In the genomic region with DNA sequence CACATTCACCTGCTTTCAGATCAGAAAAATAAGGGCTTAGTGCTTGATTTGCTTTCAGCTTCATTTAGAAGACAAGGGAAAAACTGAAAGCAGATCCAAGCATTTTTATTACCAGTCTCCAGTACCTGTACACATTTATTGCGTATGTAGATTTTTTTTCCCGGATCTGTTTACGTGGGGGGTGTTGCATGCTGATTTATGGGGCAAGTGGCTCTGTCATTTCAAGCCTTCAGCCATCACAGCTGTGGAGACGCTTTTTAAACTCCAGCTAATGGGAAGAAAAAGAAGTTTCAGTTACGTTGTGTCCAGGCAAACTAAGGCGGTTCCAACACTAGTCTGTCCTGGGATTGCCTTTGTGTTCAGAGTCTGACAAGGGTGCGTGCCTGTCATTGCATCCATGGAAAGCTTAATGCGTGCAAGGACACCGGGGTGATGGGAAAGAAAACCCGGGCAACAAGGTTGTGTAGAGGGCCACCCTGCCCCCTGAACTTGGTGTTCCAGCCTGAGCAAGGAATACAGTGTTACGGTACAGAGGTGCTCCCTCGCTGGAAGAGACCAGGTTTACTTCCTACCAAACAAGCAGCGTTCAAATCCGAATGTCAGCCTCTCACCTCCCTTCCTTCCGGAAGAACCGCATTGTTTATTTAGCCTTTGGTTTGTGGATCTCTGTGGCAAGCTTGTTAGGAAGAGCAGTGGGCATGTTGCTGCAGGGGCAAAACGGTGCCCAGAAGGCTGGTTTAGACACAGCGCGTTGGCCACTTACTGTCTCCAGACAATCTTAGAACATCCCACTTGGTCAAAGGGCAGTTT, we compare ENCODE assay signal across 29 cellular contexts.
DNase-seq lines count a peak whose midpoint lies in the region; ATAC-seq and TF ChIP-seq lines count a peak whose summit lies in the region.
"Had no signal": no experiment of that assay in that cellular context is flagged by ENCODE, and none has a peak within 500 bp of the region (broad histone marks: within the 10 kb centered on the region; RNA-seq: fewer than 3 reads in every experiment).

No MANE protein-coding gene starts in this region.

- H3K4me1 ChIP-seq in RWPE2 (ENCODE audit: insufficient read depth, poor library complexity, severe bottlenecking): no peaks in the 10 kb centered on the region
- no peaks in the 10 kb centered on the region for H3K4me1 ChIP-seq in prostate gland (replicated peaks)
- H3K4me1 ChIP-seq: left ventricle myocardium inferior, suprapubic skin had no signal

- no peaks in the 10 kb centered on the region for H3K36me3 Mint-ChIP-seq in activated CD4-positive, alpha-beta T cell treated with anti-CD3 and anti-CD28 coated beads, Interleukin-2, amount 10 ng/mL, durations not matched to agents 7 days and 5 days (ENCODE audit: low read depth)
- no peaks in the 10 kb centered on the region for H3K36me3 Mint-ChIP-seq in activated naive CD8-positive, alpha-beta T cell treated with anti-CD3 and anti-CD28 coated beads for 36 hours
- H3K36me3 Mint-ChIP-seq: activated naive CD4-positive, alpha-beta T cell treated with anti-CD3 and anti-CD28 coated beads, Interleukin-2, amount 50 U/mL, for 24 hours; CD4-positive, CD25-positive, alpha-beta regulatory T cell had no signal

- H3K27me3 Mint-ChIP-seq in activated CD4-positive, alpha-beta T cell treated with anti-CD3 and anti-CD28 coated beads, Interleukin-2, amount 10 ng/mL, durations not matched to agents 7 days and 5 days: no peaks in the 10 kb centered on the region
- no peaks in the 10 kb centered on the region for H3K27me3 Mint-ChIP-seq in activated naive CD8-positive, alpha-beta T cell treated with anti-CD3 and anti-CD28 coated beads for 36 hours
- H3K27me3 Mint-ChIP-seq: activated naive CD4-positive, alpha-beta T cell treated with anti-CD3 and anti-CD28 coated beads, Interleukin-2, amount 50 U/mL, for 24 hours; CD4-positive, CD25-positive, alpha-beta regulatory T cell had no signal

- H3K4me3 Mint-ChIP-seq in activated CD4-positive, alpha-beta T cell treated with anti-CD3 and anti-CD28 coated beads, Interleukin-2, amount 10 ng/mL, durations not matched to agents 7 days and 5 days: no peak overlapping the region
- no peak overlapping the region for H3K4me3 Mint-ChIP-seq in activated naive CD8-positive, alpha-beta T cell treated with anti-CD3 and anti-CD28 coated beads for 36 hours
- H3K4me3 Mint-ChIP-seq: activated naive CD4-positive, alpha-beta T cell treated with anti-CD3 and anti-CD28 coated beads, Interleukin-2, amount 50 U/mL, for 24 hours; CD4-positive, CD25-positive, alpha-beta regulatory T cell had no signal

- ATAC-seq in RWPE2 (ENCODE audit: low read depth) (peak; percentile 48; the same call in 2 of the 3 replicates), left colon (peak; percentile 88), HG02571 (IDR thresholded peaks at IDR 0.05; ENCODE audit: unreplicated experiment) (no peak)

- H3K27ac Mint-ChIP-seq in activated CD4-positive, alpha-beta T cell treated with anti-CD3 and anti-CD28 coated beads, Interleukin-2, amount 10 ng/mL, durations not matched to agents 7 days and 5 days: no peak overlapping the region
- H3K27ac Mint-ChIP-seq in activated naive CD8-positive, alpha-beta T cell treated with anti-CD3 and anti-CD28 coated beads for 36 hours: no peak overlapping the region
- H3K27ac Mint-ChIP-seq: activated naive CD4-positive, alpha-beta T cell treated with anti-CD3 and anti-CD28 coated beads, Interleukin-2, amount 50 U/mL, for 24 hours; activated T-helper 2 cell treated with anti-CD3 and anti-CD28 coated beads, Interferon-gamma antibody, Interleukin-2, Interleukin-4, amounts not matched to agents 10 μg/mL and 5 μg/mL and 100 μg/mL, durations not matched to agents 14 hours and 24 hours and 36 hours; CD4-positive, CD25-positive, alpha-beta regulatory T cell had no signal

- H3K4me3 ChIP-seq in RWPE2 (ENCODE audit: severe bottlenecking): no peak overlapping the region
- peak overlapping the region in 1 of 2 donors; percentile 21 for H3K4me3 ChIP-seq in prostate gland
- H3K4me3 ChIP-seq: left ventricle myocardium inferior, smooth muscle cell, suprapubic skin had no signal

- WGBS in prostate gland: 35% methylated on average over 19 of the region's 19 CpGs

- H3K9me3 Mint-ChIP-seq in activated CD4-positive, alpha-beta T cell treated with anti-CD3 and anti-CD28 coated beads, Interleukin-2, amount 10 ng/mL, durations not matched to agents 7 days and 5 days: no peaks in the 10 kb centered on the region
- no peaks in the 10 kb centered on the region for H3K9me3 Mint-ChIP-seq in activated naive CD8-positive, alpha-beta T cell treated with anti-CD3 and anti-CD28 coated beads for 36 hours
- H3K9me3 Mint-ChIP-seq: activated naive CD4-positive, alpha-beta T cell treated with anti-CD3 and anti-CD28 coated beads, Interleukin-2, amount 50 U/mL, for 24 hours; activated T-helper 2 cell treated with anti-CD3 and anti-CD28 coated beads, Interferon-gamma antibody, Interleukin-2, Interleukin-4, amounts not matched to agents 10 μg/mL and 5 μg/mL and 100 μg/mL, durations not matched to agents 14 hours and 24 hours and 36 hours had no signal

- H3K27ac ChIP-seq in RWPE2 (ENCODE audit: poor library complexity, severe bottlenecking) (no peak overlapping the region), prostate gland (peak overlapping the region; percentile 39 to 66)
- H3K27ac ChIP-seq: epithelial cell of prostate, left ventricle myocardium inferior, suprapubic skin had no signal

- TF ChIP-seq CTCF in RWPE2 (IDR thresholded peaks at IDR 0.05; ENCODE audit: poor library complexity, severe bottlenecking) (no peak), prostate gland (IDR thresholded peaks at IDR 0.05) (no peak)

- intact Hi-C loops in left colon (cut with DNase I, micrococcal nuclease): no loop called here
- intact Hi-C loops in prostate gland (cut with DNase I): no loop called here

- H3K36me3 ChIP-seq in RWPE2 (ENCODE audit: low read depth): no peaks in the 10 kb centered on the region
- H3K36me3 ChIP-seq in prostate gland: no peaks in the 10 kb centered on the region
- H3K36me3 ChIP-seq: left ventricle myocardium inferior, Peyer's patch, suprapubic skin had no signal

- CTCF ChIA-PET in activated CD4-positive, alpha-beta T cell treated with anti-CD3 and anti-CD28 coated beads, Interleukin-2, amount 10 ng/mL, durations not matched to agents 7 days and 5 days (lab: Charles Lee): no interaction called here

- no peak for TF ChIP-seq POLR2A in prostate gland (IDR thresholded peaks at IDR 0.05)

- POLR2A ChIA-PET in activated CD4-positive, alpha-beta T cell treated with anti-CD3 and anti-CD28 coated beads, Interleukin-2, amount 10 ng/mL, durations not matched to agents 7 days and 5 days (lab: Charles Lee): no interaction called here

- no peaks in the 10 kb centered on the region for H3K27me3 ChIP-seq in RWPE2 (ENCODE audit: insufficient read depth, poor library complexity, severe bottlenecking)
- no peaks in the 10 kb centered on the region for H3K27me3 ChIP-seq in prostate gland (replicated peaks; ENCODE audit: insufficient read depth)
- H3K27me3 ChIP-seq: Peyer's patch, suprapubic skin had no signal

- H3K9me3 ChIP-seq in RWPE2 (ENCODE audit: severe bottlenecking) (no peaks in the 10 kb centered on the region), prostate gland (no peaks in the 10 kb centered on the region)
- H3K9me3 ChIP-seq: left ventricle myocardium inferior, Peyer's patch, suprapubic skin had no signal

- no peaks in the 10 kb centered on the region for H3K4me1 Mint-ChIP-seq in activated CD4-positive, alpha-beta T cell treated with anti-CD3 and anti-CD28 coated beads, Interleukin-2, amount 10 ng/mL, durations not matched to agents 7 days and 5 days
- no peaks in the 10 kb centered on the region for H3K4me1 Mint-ChIP-seq in activated naive CD8-positive, alpha-beta T cell treated with anti-CD3 and anti-CD28 coated beads for 36 hours
- H3K4me1 Mint-ChIP-seq: activated naive CD4-positive, alpha-beta T cell treated with anti-CD3 and anti-CD28 coated beads, Interleukin-2, amount 50 U/mL, for 24 hours; CD4-positive, CD25-positive, alpha-beta regulatory T cell had no signal

- DNase-seq in H4 (ENCODE audit: low spot score) (peak; percentile 37), RWPE2 (ENCODE audit: low spot score) (no peak), left colon (peak in 1 of 2 donors; percentile 26), prostate gland (ENCODE audit: low spot score) (peak; percentile 33), mesenteric fat pad (ENCODE audit: low spot score) (no peak)
- DNase-seq in activated CD4-positive, alpha-beta T cell treated with anti-CD3 and anti-CD28 coated beads, Interleukin-2, amount 10 ng/mL, durations not matched to agents 7 days and 5 days: no peak
- DNase-seq in activated naive CD8-positive, alpha-beta T cell treated with anti-CD3 and anti-CD28 coated beads for 36 hours: no peak
- DNase-seq: activated CD4-positive, alpha-beta T cell treated with anti-CD3 and anti-CD28 coated beads for 4 hours; activated CD8-positive, alpha-beta memory T cell treated with anti-CD3 and anti-CD28 coated beads for 24 hours; activated T-cell treated with anti-CD3 and anti-CD28 coated beads for 4 hours; AML-193; CD4-positive, CD25-positive, alpha-beta regulatory T cell; effector memory CD4-positive, alpha-beta T cell; left ventricle myocardium inferior; mesenchymal stem cell; NCI-H1092; NCI-H1694 treated with DMSO at 0.1 percent for 48 hours; occipital lobe; Peyer's patch; SHP77 treated with DMSO at 0.1 percent for 48 hours; stimulated activated naive CD4-positive, alpha-beta T cell treated with Interleukin-2 at 50 U/mL for 16 hours; SW 1271; T-helper 9 cell had no signal

Comparison
In these comparisons a context has a peak if more than half of its experiments do, and no peak if none do; other contexts are left out.
1. DNase-seq: peak in H4 (single experiment) and prostate gland (single experiment); none in RWPE2 (single experiment), activated CD4-positive, alpha-beta T cell treated with anti-CD3 and anti-CD28 coated beads, Interleukin-2, amount 10 ng/mL, durations not matched to agents 7 days and 5 days (single experiment), mesenteric fat pad (single experiment) and activated naive CD8-positive, alpha-beta T cell treated with anti-CD3 and anti-CD28 coated beads for 36 hours (single experiment).